Comparison of ENCODE assay signal across 32 cellular contexts in the genomic region with DNA sequence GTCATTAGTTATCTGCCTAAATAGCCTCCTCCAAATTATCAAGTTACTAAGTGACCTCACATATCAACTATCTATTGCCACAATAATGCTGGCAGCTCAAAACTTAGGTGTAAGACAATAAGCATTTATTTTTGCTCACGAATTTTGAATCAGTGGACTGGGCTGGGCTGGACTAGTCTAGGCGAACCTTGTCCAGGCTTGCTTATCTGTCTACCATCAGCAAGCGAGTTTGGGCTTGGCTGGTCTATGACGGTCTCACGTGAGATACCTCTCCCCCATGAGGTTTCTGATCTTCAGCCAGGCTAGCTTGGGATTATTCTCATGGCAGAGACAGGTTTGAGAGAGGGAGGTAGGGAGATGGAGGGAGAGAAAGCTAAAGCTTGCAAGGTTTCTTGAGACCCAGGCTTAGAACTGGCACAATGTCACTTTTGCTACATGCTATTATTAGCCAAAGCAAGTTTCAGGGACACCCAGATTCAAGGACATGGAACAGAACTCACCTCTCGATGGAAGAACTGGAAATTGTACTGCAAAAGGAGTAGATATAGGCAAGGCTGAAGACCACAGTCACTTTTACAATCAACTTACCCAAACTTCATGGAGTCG.
DNase-seq lines count a peak whose midpoint lies in the region; ATAC-seq and TF ChIP-seq lines count a peak whose summit lies in the region.
"Had no signal": no experiment of that assay in that cellular context is flagged by ENCODE, and none has a peak within 500 bp of the region (broad histone marks: within the 10 kb centered on the region; RNA-seq: fewer than 3 reads in every experiment).

No MANE protein-coding gene starts in this region.

- H3K36me3 Mint-ChIP-seq in MCF 10A (ENCODE audit: insufficient read depth, unreplicated experiment) (peaks cover 39% of the 10 kb centered on the region), mesothelial cell of epicardium (peaks cover 18% of the 10 kb centered on the region)
- H3K36me3 Mint-ChIP-seq: activated naive CD4-positive, alpha-beta T cell treated with anti-CD3 and anti-CD28 coated beads, Interleukin-2, amount 50 U/mL, for 24 hours; IgD-negative memory B cell; naive B cell; stimulated activated effector memory CD8-positive, alpha-beta T cell treated with anti-CD3 and anti-CD28 coated beads, Interleukin-12 subunit alpha, Interleukin-12 subunit beta, amount 100 ng/mL, for 72 hours had no signal

- POLR2A ChIA-PET in HEK293 (lab: Yijun Ruan, JAX): interaction anchor here (0.6 kb wide), 2 partner anchors 132 to 776 kb away, joined by 3 to 5 read pairs; partner anchors contain the start of gene AMD1
- POLR2A ChIA-PET in MCF 10A (lab: Yijun Ruan, JAX): interaction anchor here (0.6 to 6.6 kb wide), 16 partner anchors 9 to 1005 kb away, joined by 3 to 143 read pairs (median 3); partner anchors contain the start of genes CDC40 and WASF1

- CTCF ChIA-PET in HEK293 (lab: Yijun Ruan, JAX) (no interaction called here), MCF 10A (lab: Yijun Ruan, JAX) (interaction anchor here (0.8 to 5.0 kb wide), 6 partner anchors 19 to 1023 kb away, joined by 3 to 27 read pairs (median 5); no protein-coding TSS in a partner anchor)

- H3K4me3 ChIP-seq in HEK293 (ENCODE audit: low read depth, low read length): no peak overlapping the region
- H3K4me3 ChIP-seq: left lung, SJCRH30 had no signal

- intact Hi-C loops in MCF 10A (cut with micrococcal nuclease): loop anchor here (5.0 kb wide), 1 partner anchor 79 kb away; the partner anchor contains the start of gene WASF1

- H3K4me1 Mint-ChIP-seq in MCF 10A (ENCODE audit: insufficient read depth, unreplicated experiment): peaks cover 47% of the 10 kb centered on the region
- peaks cover 42% of the 10 kb centered on the region for H3K4me1 Mint-ChIP-seq in mesothelial cell of epicardium
- H3K4me1 Mint-ChIP-seq: activated naive CD4-positive, alpha-beta T cell treated with anti-CD3 and anti-CD28 coated beads, Interleukin-2, amount 50 U/mL, for 24 hours; stimulated activated effector memory CD8-positive, alpha-beta T cell treated with anti-CD3 and anti-CD28 coated beads, Interleukin-12 subunit alpha, Interleukin-12 subunit beta, amount 100 ng/mL, for 72 hours had no signal

- peak; percentile 10 for DNase-seq in DMS 273 (lab: John Stamatoyannopoulos, UW; ENCODE audit: unreplicated experiment)
- no peak for DNase-seq in DMS 273 treated with DMSO at 0.1 percent for 48 hours (lab: John Stamatoyannopoulos, UW)
- peak; percentile 92 for DNase-seq in MCF 10A (ENCODE audit: unreplicated experiment)
- no peak for DNase-seq in mesothelial cell of epicardium (ENCODE audit: low spot score in 2 of 2, unreplicated experiment in 2 of 2)
- no peak for DNase-seq in kidney glomerular epithelial cell (lab: John Stamatoyannopoulos, UW)
- DNase-seq in NK-92 treated with Interleukin-12 subunit alpha and Interleukin-12 subunit beta, amount 100 ng/mL, for 24 hours (lab: John Stamatoyannopoulos, UW): no peak
- DNase-seq: activated CD4-positive, alpha-beta T cell treated with anti-CD3 and anti-CD28 coated beads for 48 hours; activated CD8-positive, alpha-beta memory T cell treated with anti-CD3 and anti-CD28 coated beads for 24 hours; activated T-cell treated with anti-CD3 and anti-CD28 coated beads for 4 hours; amygdala; C1 segment of cervical spinal cord; COR-L47; DMS79; left lung; naive B cell; NCI-H1048; NCI-H1694 treated with DMSO at 0.1 percent for 48 hours; NCI-H2171 treated with DMSO at 0.1 percent for 48 hours; NCI-H524; SJCRH30; T1000 had no signal

- no peaks in the 10 kb centered on the region for H3K9me3 Mint-ChIP-seq in MCF 10A (ENCODE audit: unreplicated experiment)
- H3K9me3 Mint-ChIP-seq in mesothelial cell of epicardium: no peaks in the 10 kb centered on the region
- H3K9me3 Mint-ChIP-seq: activated naive CD4-positive, alpha-beta T cell treated with anti-CD3 and anti-CD28 coated beads, Interleukin-2, amount 50 U/mL, for 24 hours; IgD-negative memory B cell; naive B cell; stimulated activated effector memory CD8-positive, alpha-beta T cell treated with anti-CD3 and anti-CD28 coated beads, Interleukin-12 subunit alpha, Interleukin-12 subunit beta, amount 100 ng/mL, for 72 hours had no signal

- H3K9me3 ChIP-seq in HEK293 (ENCODE audit: control insufficient read depth, insufficient read depth, low read depth, low read length): no peaks in the 10 kb centered on the region
- H3K9me3 ChIP-seq: left lung, neutrophil, SJCRH30 had no signal

- H3K27me3 Mint-ChIP-seq in MCF 10A (ENCODE audit: insufficient read depth, unreplicated experiment): no peaks in the 10 kb centered on the region
- H3K27me3 Mint-ChIP-seq in mesothelial cell of epicardium (ENCODE audit: low read depth): no peaks in the 10 kb centered on the region
- H3K27me3 Mint-ChIP-seq: activated naive CD4-positive, alpha-beta T cell treated with anti-CD3 and anti-CD28 coated beads, Interleukin-2, amount 50 U/mL, for 24 hours; IgD-negative memory B cell; naive B cell; type B pancreatic cell had no signal

- H3K4me1 ChIP-seq in HEK293 (ENCODE audit: control insufficient read depth, insufficient read depth, low read length): peaks cover 5% of the 10 kb centered on the region; the same call in 1 of the 2 replicates
- H3K4me1 ChIP-seq: SJCRH30 had no signal

- H3K27ac Mint-ChIP-seq in MCF 10A (ENCODE audit: low read depth, unreplicated experiment) (peak overlapping the region; percentile 85), mesothelial cell of epicardium (peak overlapping the region; percentile 93)
- H3K27ac Mint-ChIP-seq: activated naive CD4-positive, alpha-beta T cell treated with anti-CD3 and anti-CD28 coated beads, Interleukin-2, amount 50 U/mL, for 24 hours; IgD-negative memory B cell; stimulated activated effector memory CD8-positive, alpha-beta T cell treated with anti-CD3 and anti-CD28 coated beads, Interleukin-12 subunit alpha, Interleukin-12 subunit beta, amount 100 ng/mL, for 72 hours; type B pancreatic cell had no signal

- peak overlapping the region; percentile 47 for H3K4me3 Mint-ChIP-seq in MCF 10A (ENCODE audit: unreplicated experiment)
- H3K4me3 Mint-ChIP-seq in mesothelial cell of epicardium: no peak overlapping the region
- H3K4me3 Mint-ChIP-seq: activated naive CD4-positive, alpha-beta T cell treated with anti-CD3 and anti-CD28 coated beads, Interleukin-2, amount 50 U/mL, for 24 hours; IgD-negative memory B cell; stimulated activated effector memory CD8-positive, alpha-beta T cell treated with anti-CD3 and anti-CD28 coated beads, Interleukin-12 subunit alpha, Interleukin-12 subunit beta, amount 100 ng/mL, for 72 hours; type B pancreatic cell had no signal

- H3K36me3 ChIP-seq in HEK293 (ENCODE audit: control insufficient read depth in 2 of 2, insufficient read depth in 1 of 2, low read length in 2 of 2): peaks cover 9 to 34% of the 10 kb centered on the region in 2 experiments
- H3K36me3 ChIP-seq: left lung, neutrophil had no signal

- no peak overlapping the region for H3K27ac ChIP-seq in HEK293 (ENCODE audit: extremely low read depth, low read depth, low read length)
- H3K27ac ChIP-seq: 22Rv1, left lung, neutrophil, SJCRH30, VCaP had no signal

- no peak for ATAC-seq in HG02642 (IDR thresholded peaks at IDR 0.05; ENCODE audit: poor library complexity, unreplicated experiment)
- ATAC-seq: HCT116; left lung; Panc1; stimulated activated effector memory CD8-positive, alpha-beta T cell treated with anti-CD3 and anti-CD28 coated beads, Interleukin-12 subunit alpha, Interleukin-12 subunit beta, amount 100 ng/mL, for 72 hours had no signal

- no TSS peak for BruUV-seq in MCF 10A (replicated peaks; lab: Mats Ljungman, UMichigan)

- TF ChIP-seq CTCF in HEK293 (tag by site-specific recombination; IDR thresholded peaks at IDR 0.05) (no peak), MCF 10A (IDR thresholded peaks at IDR 0.05; ENCODE audit: unreplicated experiment) (no peak), mesothelial cell of epicardium (IDR thresholded peaks at IDR 0.05; ENCODE audit: unreplicated experiment) (no peak)

TF ChIP-seq in HEK293, 187 proteins besides CTCF, POLR2A, EP300 and RAD21 (continues in another document):
- TF ChIP-seq, protein P1, sequence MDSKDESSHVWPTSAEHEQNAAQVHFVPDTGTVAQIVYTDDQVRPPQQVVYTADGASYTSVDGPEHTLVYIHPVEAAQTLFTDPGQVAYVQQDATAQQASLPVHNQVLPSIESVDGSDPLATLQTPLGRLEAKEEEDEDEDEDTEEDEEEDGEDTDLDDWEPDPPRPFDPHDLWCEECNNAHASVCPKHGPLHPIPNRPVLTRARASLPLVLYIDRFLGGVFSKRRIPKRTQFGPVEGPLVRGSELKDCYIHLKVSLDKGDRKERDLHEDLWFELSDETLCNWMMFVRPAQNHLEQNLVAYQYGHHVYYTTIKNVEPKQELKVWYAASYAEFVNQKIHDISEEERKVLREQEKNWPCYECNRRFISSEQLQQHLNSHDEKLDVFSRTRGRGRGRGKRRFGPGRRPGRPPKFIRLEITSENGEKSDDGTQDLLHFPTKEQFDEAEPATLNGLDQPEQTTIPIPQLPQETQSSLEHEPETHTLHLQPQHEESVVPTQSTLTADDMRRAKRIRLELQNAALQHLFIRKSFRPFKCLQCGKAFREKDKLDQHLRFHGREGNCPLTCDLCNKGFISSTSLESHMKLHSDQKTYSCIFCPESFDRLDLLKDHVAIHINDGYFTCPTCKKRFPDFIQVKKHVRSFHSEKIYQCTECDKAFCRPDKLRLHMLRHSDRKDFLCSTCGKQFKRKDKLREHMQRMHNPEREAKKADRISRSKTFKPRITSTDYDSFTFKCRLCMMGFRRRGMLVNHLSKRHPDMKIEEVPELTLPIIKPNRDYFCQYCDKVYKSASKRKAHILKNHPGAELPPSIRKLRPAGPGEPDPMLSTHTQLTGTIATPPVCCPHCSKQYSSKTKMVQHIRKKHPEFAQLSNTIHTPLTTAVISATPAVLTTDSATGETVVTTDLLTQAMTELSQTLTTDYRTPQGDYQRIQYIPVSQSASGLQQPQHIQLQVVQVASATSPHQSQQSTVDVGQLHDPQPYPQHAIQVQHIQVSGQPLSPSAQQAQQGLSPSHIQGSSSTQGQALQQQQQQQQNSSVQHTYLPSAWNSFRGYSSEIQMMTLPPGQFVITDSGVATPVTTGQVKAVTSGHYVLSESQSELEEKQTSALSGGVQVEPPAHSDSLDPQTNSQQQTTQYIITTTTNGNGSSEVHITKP (tag by site-specific recombination; IDR thresholded peaks at IDR 0.05): peak; percentile 43; the same call in 1 of the 2 replicates
- TF ChIP-seq TCF7L2 (IDR thresholded peaks at IDR 0.05; ENCODE audit: borderline replicate concordance, low read depth, low read length) (no peak), ZNF362 (tag by site-specific recombination; IDR thresholded peaks at IDR 0.05) (no peak), ZNF768 (tag by site-specific recombination; IDR thresholded peaks at IDR 0.05) (no peak)

Comparison
In these comparisons a context has a peak if more than half of its experiments do, and no peak if none do; other contexts are left out.
1. DNase-seq: peak in DMS 273 (single experiment) and MCF 10A (single experiment); none in DMS 273 treated with DMSO at 0.1 percent for 48 hours (single experiment), mesothelial cell of epicardium (0 of 2), kidney glomerular epithelial cell (single experiment) and NK-92 treated with Interleukin-12 subunit alpha and Interleukin-12 subunit beta, amount 100 ng/mL, for 24 hours (single experiment).